Comparison of ENCODE assay signal across 11 cellular contexts in the genomic region with DNA sequence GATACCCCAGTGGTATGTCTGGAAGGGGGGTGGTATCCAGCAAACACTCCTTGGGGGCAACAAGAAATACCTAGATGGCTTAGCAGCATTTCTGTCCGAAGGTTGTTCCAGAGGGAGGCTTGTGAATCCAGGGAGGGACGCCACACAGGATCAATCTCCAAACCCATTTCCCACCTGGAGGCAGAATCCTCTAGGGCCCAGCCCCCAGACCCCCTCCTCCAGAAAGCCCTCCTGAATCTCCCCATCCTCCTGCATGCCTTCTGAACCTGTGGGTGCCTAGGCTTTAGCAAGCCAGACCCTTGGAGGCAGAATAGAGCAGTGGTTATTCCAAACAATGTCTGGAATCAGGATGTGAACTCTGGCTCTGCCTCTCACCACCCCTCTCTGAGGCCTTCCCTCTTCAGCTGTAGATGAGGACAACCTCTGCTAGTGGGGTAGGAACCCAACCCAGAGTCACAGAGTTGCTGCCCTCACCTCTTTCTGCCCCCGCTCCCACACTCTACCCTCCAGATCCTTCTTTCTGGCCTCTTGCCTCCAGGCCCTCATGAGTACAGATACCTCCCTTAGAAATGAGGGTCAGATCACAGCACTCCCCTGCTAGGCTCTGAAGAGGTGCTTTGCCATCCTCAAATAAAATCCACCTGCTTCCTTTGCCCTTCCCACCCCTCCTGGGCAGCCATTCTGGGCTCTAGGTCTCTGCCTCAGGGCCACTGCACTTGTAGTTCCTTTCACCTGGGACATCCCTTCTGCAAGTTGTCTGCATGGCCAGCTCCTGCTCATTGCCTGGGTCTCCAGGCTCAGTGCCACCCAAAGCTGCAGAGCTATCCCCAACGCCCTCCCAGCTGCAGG. TPM values are rescaled to one million over a fixed set of nuclear protein-coding genes. Genes with fewer than 3 reads are reported as not detected.
DNase-seq lines count a peak whose midpoint lies in the region; ATAC-seq, FAIRE-seq and TF ChIP-seq lines count a peak whose summit lies in the region.
"Had no signal": no experiment of that assay in that cellular context is flagged by ENCODE, and none has a peak within 500 bp of the region (broad histone marks: within the 10 kb centered on the region; RNA-seq: fewer than 3 reads in every experiment).

No MANE protein-coding gene starts in this region.

- ATAC-seq in heart right ventricle (no peak), Right ventricle myocardium inferior (no peak)

- H3K4me1 ChIP-seq in heart right ventricle (peaks cover 35 to 96% (median 90%) of the 10 kb centered on the region in 9 donors), testis (peaks cover 66% of the 10 kb centered on the region)

- H3K9me3 ChIP-seq in heart right ventricle (no peaks in the 10 kb centered on the region), testis (no peaks in the 10 kb centered on the region)

- H3K9me3 Mint-ChIP-seq in MCF 10A (ENCODE audit: unreplicated experiment) = no peaks in the 10 kb centered on the region
- no peaks in the 10 kb centered on the region for H3K9me3 Mint-ChIP-seq in nephron
- H3K9me3 Mint-ChIP-seq in type B pancreatic cell = no peaks in the 10 kb centered on the region

- H3K27me3 ChIP-seq in heart right ventricle (no peaks in the 10 kb centered on the region), testis (no peaks in the 10 kb centered on the region)

- H3K4me3 ChIP-seq in heart right ventricle (no peak overlapping the region), testis (no peak overlapping the region)

- H3K4me3 Mint-ChIP-seq in MCF 10A (ENCODE audit: unreplicated experiment) (no peak overlapping the region), nephron (no peak overlapping the region), type B pancreatic cell (peak overlapping the region; percentile 26)
- H3K4me3 Mint-ChIP-seq: B cell had no signal

- H3K36me3 ChIP-seq in heart right ventricle (peaks cover 0 to 50% (median 24%) of the 10 kb centered on the region in 9 donors), testis (ENCODE audit: low read depth, missing control alignments) (no peaks in the 10 kb centered on the region)

- WGBS in heart right ventricle, 2 donors = 62 to 66% methylated on average over 4 of the region's 4 CpGs
- WGBS in testis, 2 donors = 71 to 80% methylated on average over 4 of the region's 4 CpGs

- H3K27ac Mint-ChIP-seq in MCF 10A (ENCODE audit: low read depth, unreplicated experiment) = peak overlapping the region; percentile 89
- H3K27ac Mint-ChIP-seq in nephron = peak overlapping the region; percentile 100
- peak overlapping the region; percentile 90 for H3K27ac Mint-ChIP-seq in type B pancreatic cell

- POLR2A ChIA-PET in MCF 10A (lab: Yijun Ruan, JAX) = interaction anchor here (2.7 to 4.5 kb wide), 2 partner anchors 9 to 34 kb away, joined by 34 to 63 read pairs; a partner anchor contains a TSS

- H3K27ac ChIP-seq in heart right ventricle (peak overlapping the region in 9 of 10 donors; percentile 93 to 99 (median 99)), testis (no peak overlapping the region)

- no peak for TF ChIP-seq CTCF in heart right ventricle (IDR thresholded peaks at IDR 0.05)
- TF ChIP-seq CTCF in MCF 10A (IDR thresholded peaks at IDR 0.05; ENCODE audit: unreplicated experiment) = no peak
- no peak for TF ChIP-seq CTCF in nephron (IDR thresholded peaks at IDR 0.05; ENCODE audit: unreplicated experiment in 3 of 3)
- no peak for TF ChIP-seq CTCF in type B pancreatic cell (conservative IDR thresholded peaks at IDR 0.05)
- TF ChIP-seq CTCF in testis (IDR thresholded peaks at IDR 0.05) = no peak

- H3K4me1 Mint-ChIP-seq in MCF 10A (ENCODE audit: insufficient read depth, unreplicated experiment) = peaks cover 21% of the 10 kb centered on the region
- peaks cover 41% of the 10 kb centered on the region for H3K4me1 Mint-ChIP-seq in nephron
- peaks cover 22% of the 10 kb centered on the region for H3K4me1 Mint-ChIP-seq in type B pancreatic cell (ENCODE audit: unreplicated experiment)

- no peaks in the 10 kb centered on the region for H3K36me3 Mint-ChIP-seq in MCF 10A (ENCODE audit: insufficient read depth, unreplicated experiment)
- H3K36me3 Mint-ChIP-seq in nephron (ENCODE audit: low read depth) = peaks cover 10% of the 10 kb centered on the region
- H3K36me3 Mint-ChIP-seq in type B pancreatic cell = no peaks in the 10 kb centered on the region

- DNase-seq in heart right ventricle = peak in 1 of 2 donors; percentile 4
- DNase-seq in Right ventricle myocardium inferior (ENCODE audit: missing footprints) = no peak
- no peak for DNase-seq in MCF 10A (ENCODE audit: unreplicated experiment)
- DNase-seq in type B pancreatic cell (ENCODE audit: extremely low spot score, unreplicated experiment) = no peak
- no peak for DNase-seq in GM12891 (ENCODE audit: insufficient read length, low spot score)
- DNase-seq in testis = no peak
- no peak for DNase-seq in posterior cingulate gyrus
- DNase-seq: NCI-H1417, retina had no signal

- H3K27me3 Mint-ChIP-seq in MCF 10A (ENCODE audit: insufficient read depth, unreplicated experiment) (no peaks in the 10 kb centered on the region), nephron (ENCODE audit: low read depth) (peaks cover 5% of the 10 kb centered on the region), type B pancreatic cell (no peaks in the 10 kb centered on the region)
- H3K27me3 Mint-ChIP-seq: B cell had no signal

- CTCF ChIA-PET in MCF 10A (lab: Yijun Ruan, JAX) = interaction anchor here (1.4 to 6.9 kb wide), 2 partner anchors 13 to 32 kb away, joined by 3 to 78 read pairs; a partner anchor contains a TSS

- intact Hi-C loops in heart right ventricle (cut with DNase I) = no loop called here
- intact Hi-C loops in Right ventricle myocardium inferior (cut with DNase I) = no loop called here
- intact Hi-C loops in MCF 10A (cut with micrococcal nuclease) = no loop called here
- intact Hi-C loops in testis (cut with DNase I; ENCODE audit: low total_unique reads) = no loop called here
- intact Hi-C loops in posterior cingulate gyrus (cut with DNase I) = no loop called here

- BruUV-seq in MCF 10A (replicated peaks; lab: Mats Ljungman, UMichigan) = no TSS peak

- no peak for FAIRE-seq in GM12891 (lab: Jason Lieb, UNC)

- TF ChIP-seq POLR2A in GM12891 (IDR thresholded peaks at IDR 0.05; ENCODE audit: low read depth, low read length) = no peak
- no peak for TF ChIP-seq POLR2A in testis (IDR thresholded peaks at IDR 0.05)

TF ChIP-seq in GM12891, 5 proteins besides CTCF, POLR2A, EP300 and RAD21:
- TF ChIP-seq POLR2AphosphoS5 (IDR thresholded peaks at IDR 0.05; ENCODE audit: low read depth, low read length) (no peak), SPI1 (IDR thresholded peaks at IDR 0.05; ENCODE audit: low read depth, low read length) (no peak), PAX5 (IDR thresholded peaks at IDR 0.05; ENCODE audit: insufficient read depth, low read length, severe bottlenecking) (no peak), POU2F2 (IDR thresholded peaks at IDR 0.05; ENCODE audit: low read depth, low read length) (no peak), TAF1 (IDR thresholded peaks at IDR 0.05; ENCODE audit: low read depth, low read length) (no peak)

RNA-seq across cellular contexts. Expression of a gene that starts 8.1 kb away (rescaled TPM):
- total RNA-seq in heart right ventricle (100 to 1,000 TPM in 1 of 10 donors, 10 to 100 TPM in 6, 1 to 10 TPM in 3; 5.4 to 131 (median 24.0) TPM), Right ventricle myocardium inferior (13.2 TPM), MCF 10A (2022) (0.26 and 0.59 TPM in 2 replicates), type B pancreatic cell (ENCODE audit: low replicate concordance) (4.1 and 7.0 TPM in 2 replicates), testis (1 to 10 TPM; 1.3 to 3.7 TPM)
- polyA plus RNA-seq in heart right ventricle (10 to 100 TPM in 1 of 2 donors, 1 to 10 TPM in 1; 8.9 to 21.1 TPM), testis (ENCODE audit: insufficient read depth, low read depth, low replicate concordance) (5.8 TPM)
- 0.37 TPM for polyA plus RNA-seq in GM12891 (2012; ENCODE audit: low read depth, missing spikeins)

RNA-seq across cellular contexts. Expression of a gene that starts 13.5 kb away (rescaled TPM):
- total RNA-seq in heart right ventricle (100 to 1,000 TPM; 278 to 496 (median 334) TPM), Right ventricle myocardium inferior (412 TPM), MCF 10A (2022) (53.9 and 54.4 TPM in 2 replicates), type B pancreatic cell (ENCODE audit: low replicate concordance) (40.3 and 47.0 TPM in 2 replicates), testis (10 to 100 TPM; 19.1 to 27.1 TPM)
- polyA plus RNA-seq in heart right ventricle (100 to 1,000 TPM; 134 to 225 TPM), testis (ENCODE audit: insufficient read depth, low read depth, low replicate concordance) (21.4 TPM)
- 10.0 TPM for polyA plus RNA-seq in GM12891 (2012; ENCODE audit: low read depth, missing spikeins)

RNA-seq across cellular contexts. Expression of a gene that starts 34.2 kb away (rescaled TPM):
- total RNA-seq in heart right ventricle = 10 to 100 TPM; 10.6 to 19.0 (median 14.8) TPM
- polyA plus RNA-seq in heart right ventricle = 10 to 100 TPM; 13.5 to 17.7 TPM
- total RNA-seq in Right ventricle myocardium inferior = 14.0 TPM
- 19.9 and 23.8 TPM in 2 replicates for total RNA-seq in MCF 10A (2022)
- total RNA-seq in type B pancreatic cell (ENCODE audit: low replicate concordance) = 20.2 and 29.9 TPM in 2 replicates
- 10.5 TPM for polyA plus RNA-seq in GM12891 (2012; ENCODE audit: low read depth, missing spikeins)
- 10 to 100 TPM; 12.8 to 13.1 TPM for total RNA-seq in testis
- polyA plus RNA-seq in testis (ENCODE audit: insufficient read depth, low read depth, low replicate concordance) = 25.7 TPM

RNA-seq across cellular contexts. Expression of a gene that starts 35.9 kb away (rescaled TPM):
- total RNA-seq in heart right ventricle (10 to 100 TPM; 31.6 to 49.9 (median 43.4) TPM), Right ventricle myocardium inferior (48.4 TPM), MCF 10A (2022) (1.3 and 1.9 TPM in 2 replicates), type B pancreatic cell (ENCODE audit: low replicate concordance) (1.9 and 11.9 TPM in 2 replicates), testis (10 to 100 TPM; 21.0 to 28.8 TPM)
- polyA plus RNA-seq in heart right ventricle (10 to 100 TPM; 19.9 to 28.7 TPM), testis (ENCODE audit: insufficient read depth, low read depth, low replicate concordance) (14.9 TPM)
- 0.83 TPM for polyA plus RNA-seq in GM12891 (2012; ENCODE audit: low read depth, missing spikeins)

Comparison
In these comparisons a context has a peak if more than half of its experiments do, and no peak if none do; other contexts are left out.
1. H3K27ac ChIP-seq: peak in heart right ventricle (9 of 10); none in testis (0 of 2).
2. Peak in every context shown above with its lines, with median percentiles within 50 percentile points of each other: H3K27ac Mint-ChIP-seq.